ENCODE assay signal across 10 cellular contexts in the genomic region with DNA sequence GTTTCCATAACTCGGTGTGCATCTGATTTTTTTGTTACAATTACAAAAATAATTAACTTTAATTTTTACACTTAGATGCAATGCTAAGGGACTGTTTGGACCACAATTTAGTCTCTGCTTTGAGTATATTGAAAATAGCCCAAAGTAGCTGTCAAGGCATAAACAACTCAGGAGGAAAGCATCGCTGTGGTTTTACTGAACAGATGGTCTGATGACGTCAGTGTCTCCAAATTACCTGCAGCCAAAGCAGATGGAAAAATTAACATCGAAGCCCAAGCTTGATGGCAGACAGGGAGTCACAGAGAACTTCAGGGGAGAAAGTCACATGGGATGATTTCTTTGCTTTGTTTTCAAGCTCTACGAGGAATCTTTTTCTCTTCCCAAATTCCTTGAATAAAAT.
DNase-seq lines count a peak whose midpoint lies in the region; ATAC-seq and TF ChIP-seq lines count a peak whose summit lies in the region.
"Had no signal": no experiment of that assay in that cellular context is flagged by ENCODE, and none has a peak within 500 bp of the region (broad histone marks: within the 10 kb centered on the region; RNA-seq: fewer than 3 reads in every experiment).

No MANE protein-coding gene starts in this region.

- no peak overlapping the region for H3K4me3 Mint-ChIP-seq in T-cell

- intact Hi-C loops in IMR-90 (cut with micrococcal nuclease): no loop called here
- intact Hi-C loops in right cardiac atrium (cut with DNase I): no loop called here

- H4K5ac ChIP-seq in IMR-90 (ENCODE audit: low read depth, low read length) (no peak overlapping the region), mesendoderm (ENCODE audit: low read length) (no peak overlapping the region)

- peak; percentile 30 for DNase-seq in EL
- peak; percentile 1 for DNase-seq in IMR-90
- no peak for DNase-seq in T-cell
- DNase-seq in mesendoderm: peak; percentile 16
- DNase-seq in NK-92 (lab: John Stamatoyannopoulos, UW; ENCODE audit: unreplicated experiment): no peak
- no peak for DNase-seq in hepatocyte (ENCODE audit: low spot score)
- DNase-seq in right cardiac atrium: no peak
- DNase-seq: NCI-H1417 treated with DMSO at 0.1 percent for 48 hours had no signal

- BruUV-seq in IMR-90 (replicated peaks; lab: Mats Ljungman, UMichigan): no TSS peak

- POLR2A ChIA-PET in IMR-90 (lab: Charles Lee; ENCODE audit: unreplicated experiment) (no interaction called here), T-cell (lab: Charles Lee) (no interaction called here)

- CTCF ChIA-PET in IMR-90 (lab: Yijun Ruan, JAX) (interaction anchor here (0.6 to 0.7 kb wide), 2 partner anchors 104 to 676 kb away, joined by 3 read pairs; no protein-coding TSS in a partner anchor), T-cell (lab: Charles Lee) (no interaction called here)

- H3K9ac ChIP-seq in IMR-90 (ENCODE audit: low read depth, low read length) (no peak overlapping the region), mesendoderm (ENCODE audit: low read length) (no peak overlapping the region)

- no peak overlapping the region for H3K14ac ChIP-seq in IMR-90 (replicated peaks; ENCODE audit: low read depth, low read length)

- no peak overlapping the region for H4K91ac ChIP-seq in IMR-90 (ENCODE audit: insufficient read depth, low read depth, low read length)

- H2BK120ac ChIP-seq in IMR-90 (ENCODE audit: low read depth, low read length) (no peak overlapping the region), mesendoderm (ENCODE audit: low read depth, low read length) (no peak overlapping the region)

- WGBS in IMR-90 (ENCODE audit: extremely low coverage in 2 of 2, insufficient read length in 1 of 2), 2 experiments: no CpG with 5 or more reads among the region's 5 CpGs
- WGBS in mesendoderm (ENCODE audit: extremely low coverage, insufficient coverage, low lambda C conversion rate): no CpG with 5 or more reads among the region's 5 CpGs
- WGBS in hepatocyte (ENCODE audit: low lambda C conversion rate, missing lambda C conversion rate): 61% methylated on average over 5 of the region's 5 CpGs
- 46% methylated on average over 5 of the region's 5 CpGs for WGBS in right cardiac atrium

- H2AK9ac ChIP-seq in IMR-90 (replicated peaks; ENCODE audit: low read depth, low read length, poor library complexity): no peak overlapping the region

- no peaks in the 10 kb centered on the region for H3K36me3 Mint-ChIP-seq in T-cell

- H4K20me1 ChIP-seq in IMR-90 (ENCODE audit: insufficient read depth, low read length) (no peaks in the 10 kb centered on the region), hepatocyte (ENCODE audit: insufficient read depth, poor library complexity, severe bottlenecking) (no peaks in the 10 kb centered on the region)

- no peak overlapping the region for H3K18ac ChIP-seq in IMR-90 (ENCODE audit: low read depth, low read length)
- H3K18ac ChIP-seq in mesendoderm (ENCODE audit: low read length): no peak overlapping the region

- no peak overlapping the region for H3K4me2 ChIP-seq in IMR-90 (ENCODE audit: low read depth, low read length)
- H3K4me2 ChIP-seq in mesendoderm (ENCODE audit: low read length): no peak overlapping the region
- no peak overlapping the region for H3K4me2 ChIP-seq in hepatocyte

- H3K56ac ChIP-seq in IMR-90 (ENCODE audit: extremely low read depth, insufficient read depth, low read length) (no peak overlapping the region), mesendoderm (ENCODE audit: low read length) (no peak overlapping the region)

- no peak overlapping the region for H2BK20ac ChIP-seq in IMR-90 (ENCODE audit: low read depth, low read length)

- peaks cover 30 to 43% (median 42%) of the 10 kb centered on the region in 3 donors for H3K4me1 Mint-ChIP-seq in T-cell

- no peaks in the 10 kb centered on the region for H3K27me3 Mint-ChIP-seq in T-cell

- H3K9me3 Mint-ChIP-seq in T-cell: peaks cover 0 to 4% (median 0%) of the 10 kb centered on the region in 3 donors

- no peaks in the 10 kb centered on the region for H3K9me2 ChIP-seq in hepatocyte (replicated peaks; ENCODE audit: insufficient read depth)

- dilution Hi-C loops in IMR-90 (cut with HindIII; ENCODE audit: low sequenced_read_pairs, unreplicated experiment): no loop called here

- no peak overlapping the region for H2BK15ac ChIP-seq in IMR-90 (ENCODE audit: low read depth, low read length)
- no peak overlapping the region for H2BK15ac ChIP-seq in mesendoderm (replicated peaks; ENCODE audit: low read depth)

- H3K4me3 ChIP-seq in IMR-90 (ENCODE audit: insufficient read depth, low read depth, low read length) (no peak overlapping the region), mesendoderm (ENCODE audit: low read length) (no peak overlapping the region), hepatocyte (no peak overlapping the region), right cardiac atrium (ENCODE audit: low read length) (no peak overlapping the region)
- H3K4me3 ChIP-seq: breast epithelium had no signal

- H3K9me1 ChIP-seq in IMR-90 (ENCODE audit: insufficient read depth, low read length): no peaks in the 10 kb centered on the region

- no peaks in the 10 kb centered on the region for H3K79me1 ChIP-seq in IMR-90 (ENCODE audit: low read depth in 1 of 2, low read length in 2 of 2)
- no peaks in the 10 kb centered on the region for H3K79me1 ChIP-seq in mesendoderm (ENCODE audit: low read length)

- H3K36me3 ChIP-seq in IMR-90 (ENCODE audit: control insufficient read depth, insufficient read depth, low read length): no peaks in the 10 kb centered on the region
- H3K36me3 ChIP-seq in mesendoderm (ENCODE audit: control insufficient read depth, insufficient read depth, low read length): no peaks in the 10 kb centered on the region
- H3K36me3 ChIP-seq in hepatocyte (replicated peaks; ENCODE audit: insufficient read depth, low read depth): no peaks in the 10 kb centered on the region
- H3K36me3 ChIP-seq: breast epithelium had no signal

- TF ChIP-seq CTCF in IMR-90 (conservative IDR thresholded peaks at IDR 0.05; ENCODE audit: low read depth, low read length) (no peak), hepatocyte (IDR thresholded peaks at IDR 0.05; ENCODE audit: poor library complexity) (no peak)

- no peaks in the 10 kb centered on the region; the same call in 1 of the 2 replicates for H3K27me3 ChIP-seq in IMR-90 (ENCODE audit: control insufficient read depth, insufficient read depth, low read length)
- H3K27me3 ChIP-seq in mesendoderm (ENCODE audit: insufficient read depth, low read length, poor library complexity): no peaks in the 10 kb centered on the region
- H3K27me3 ChIP-seq in hepatocyte: no peaks in the 10 kb centered on the region
- H3K27me3 ChIP-seq in right cardiac atrium (ENCODE audit: control insufficient read depth, insufficient read depth): no peaks in the 10 kb centered on the region
- H3K27me3 ChIP-seq: breast epithelium had no signal

- no peak for TF ChIP-seq POLR2A in IMR-90 (IDR thresholded peaks at IDR 0.05; ENCODE audit: low read depth, low read length)

- H3K27ac Mint-ChIP-seq in T-cell: peak overlapping the region; percentile 43 to 45

- H3K79me2 ChIP-seq in mesendoderm (ENCODE audit: control insufficient read depth, insufficient read depth, low read length) (no peaks in the 10 kb centered on the region), hepatocyte (no peaks in the 10 kb centered on the region)

- no peak for ATAC-seq in IMR-90 (ENCODE audit: low read depth)
- ATAC-seq in T-cell (replicated peaks in 1 of 4): peak in 2 of 4 experiments; percentile 23 to 64
- no peak for ATAC-seq in GM18870 (IDR thresholded peaks at IDR 0.05; ENCODE audit: unreplicated experiment)
- ATAC-seq in right cardiac atrium: no peak

- no peak overlapping the region for H4K8ac ChIP-seq in IMR-90 (ENCODE audit: low read depth in 2 of 2, low read length in 2 of 2)
- H4K8ac ChIP-seq in mesendoderm (ENCODE audit: low read depth, low read length): no peak overlapping the region

- H3K9me3 ChIP-seq in IMR-90 (ENCODE audit: control insufficient read depth, insufficient read depth, low read length) (no peaks in the 10 kb centered on the region), hepatocyte (ENCODE audit: low read depth) (no peaks in the 10 kb centered on the region), right cardiac atrium (ENCODE audit: control insufficient read depth, low read length) (no peaks in the 10 kb centered on the region)
- H3K9me3 ChIP-seq: breast epithelium had no signal

- H3K4me1 ChIP-seq in IMR-90 (ENCODE audit: control insufficient read depth, insufficient read depth, low read length) (no peaks in the 10 kb centered on the region), mesendoderm (ENCODE audit: control insufficient read depth, low read depth, low read length) (no peaks in the 10 kb centered on the region), hepatocyte (ENCODE audit: insufficient read depth) (no peaks in the 10 kb centered on the region), right cardiac atrium (ENCODE audit: control insufficient read depth, insufficient read depth, low read length) (no peaks in the 10 kb centered on the region)
- H3K4me1 ChIP-seq: breast epithelium had no signal

- H2AK5ac ChIP-seq in IMR-90 (ENCODE audit: low read depth, low read length) (no peak overlapping the region), mesendoderm (ENCODE audit: low read length) (no peak overlapping the region)

- H3K27ac ChIP-seq in IMR-90 (ENCODE audit: insufficient read depth, low read length) (no peak overlapping the region), mesendoderm (ENCODE audit: low read depth, low read length) (no peak overlapping the region), hepatocyte (no peak overlapping the region), right cardiac atrium (ENCODE audit: low read length) (no peak overlapping the region)
- H3K27ac ChIP-seq: breast epithelium had no signal

- TF ChIP-seq RAD21 in IMR-90 (IDR thresholded peaks at IDR 0.05; ENCODE audit: low read length): no peak

- no peak overlapping the region for H2AFZ ChIP-seq in IMR-90 (replicated peaks; ENCODE audit: low read length, poor library complexity)
- H2AFZ ChIP-seq in hepatocyte: no peak overlapping the region

- in situ Hi-C loops in IMR-90 (cut with MboI; ENCODE audit: low sequenced_read_pairs): no loop called here

- H2BK5ac ChIP-seq in IMR-90 (ENCODE audit: low read depth, low read length, poor library complexity, severe bottlenecking): no peak overlapping the region
- H2BK5ac ChIP-seq in mesendoderm (ENCODE audit: low read length): no peak overlapping the region

- H3K4ac ChIP-seq in IMR-90 (ENCODE audit: low read depth, low read length) (no peak overlapping the region), mesendoderm (ENCODE audit: low read depth, low read length) (no peak overlapping the region)

- H3K23ac ChIP-seq in IMR-90 (ENCODE audit: low read depth, low read length): no peak overlapping the region
- H3K23ac ChIP-seq in mesendoderm (ENCODE audit: low read length): no peak overlapping the region

TF ChIP-seq in IMR-90, 13 proteins besides CTCF, POLR2A, EP300 and RAD21 (continues in another document):
- no peak for TF ChIP-seq NFE2L2 (IDR thresholded peaks at IDR 0.05; ENCODE audit: low read depth, low read length)

Comparison
In these comparisons a context has a peak if more than half of its experiments do, and no peak if none do; other contexts are left out.
1. DNase-seq: peak in EL (single experiment), IMR-90 (single experiment) and mesendoderm (single experiment); none in T-cell (0 of 34), NK-92 (single experiment), hepatocyte (single experiment) and right cardiac atrium (0 of 3).